Comparison of ENCODE assay signal across 14 cellular contexts in genomic region chrX:2647627-2648026, GRCh38.
"Had no signal": no experiment of that assay in that cellular context is flagged by ENCODE, and none has a peak within 500 bp of the region (broad histone marks: within the 10 kb centered on the region; RNA-seq: fewer than 3 reads in every experiment).

No MANE protein-coding gene starts in this region.

- H3K9me3 Mint-ChIP-seq: brain, nephron had no signal

- H3K27ac Mint-ChIP-seq: brain, nephron had no signal

- ATAC-seq: gastroesophageal sphincter, heart right ventricle, left colon, lower lobe of right lung had no signal

- H3K4me1 Mint-ChIP-seq: brain, nephron had no signal

- H3K36me3 Mint-ChIP-seq: brain had no signal

- H3K9me3 ChIP-seq: colonic mucosa, gastroesophageal sphincter, heart right ventricle, lower lobe of right lung, transverse colon had no signal

- H3K27me3 Mint-ChIP-seq: brain had no signal

- DNase-seq: activated CD4-positive, CD25-positive, alpha-beta regulatory T cell treated with anti-CD3 and anti-CD28 coated beads, Interleukin-2, amount 50 U/mL, for 72 hours; central memory CD4-positive, alpha-beta T cell; colonic mucosa; heart right ventricle; left colon; lower lobe of right lung; nucleus accumbens; posterior cingulate gyrus; retina; T1000; transverse colon had no signal

- H3K4me3 Mint-ChIP-seq: brain, nephron had no signal
